Comparison of ENCODE assay signal across 1 cellular context in the genomic region with DNA sequence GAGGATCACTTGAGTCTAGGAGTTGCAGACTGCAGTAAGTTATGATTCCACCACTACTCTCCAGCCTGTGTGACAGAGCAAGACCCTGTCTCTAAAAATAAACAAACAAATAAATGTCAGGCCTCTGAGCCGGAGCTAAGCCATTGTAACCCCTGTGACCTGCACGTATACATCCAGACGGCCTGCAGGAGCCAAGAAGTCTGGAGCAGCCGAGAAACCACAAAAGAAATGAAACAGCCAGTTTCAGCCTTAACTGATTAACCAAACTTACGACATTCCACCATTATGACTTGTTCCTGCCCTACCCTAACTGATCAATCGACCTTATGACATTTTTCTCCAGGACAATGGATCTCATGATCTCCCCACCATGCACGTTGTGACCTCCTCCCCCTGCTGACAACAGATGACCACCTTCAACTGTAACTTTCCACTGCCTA.
TF ChIP-seq lines count a peak whose summit lies in the region.

No MANE protein-coding gene starts in this region.

TF ChIP-seq in WTC11, 78 proteins besides CTCF, POLR2A, EP300 and RAD21 (continued from another document):
- TF ChIP-seq, protein P1, sequence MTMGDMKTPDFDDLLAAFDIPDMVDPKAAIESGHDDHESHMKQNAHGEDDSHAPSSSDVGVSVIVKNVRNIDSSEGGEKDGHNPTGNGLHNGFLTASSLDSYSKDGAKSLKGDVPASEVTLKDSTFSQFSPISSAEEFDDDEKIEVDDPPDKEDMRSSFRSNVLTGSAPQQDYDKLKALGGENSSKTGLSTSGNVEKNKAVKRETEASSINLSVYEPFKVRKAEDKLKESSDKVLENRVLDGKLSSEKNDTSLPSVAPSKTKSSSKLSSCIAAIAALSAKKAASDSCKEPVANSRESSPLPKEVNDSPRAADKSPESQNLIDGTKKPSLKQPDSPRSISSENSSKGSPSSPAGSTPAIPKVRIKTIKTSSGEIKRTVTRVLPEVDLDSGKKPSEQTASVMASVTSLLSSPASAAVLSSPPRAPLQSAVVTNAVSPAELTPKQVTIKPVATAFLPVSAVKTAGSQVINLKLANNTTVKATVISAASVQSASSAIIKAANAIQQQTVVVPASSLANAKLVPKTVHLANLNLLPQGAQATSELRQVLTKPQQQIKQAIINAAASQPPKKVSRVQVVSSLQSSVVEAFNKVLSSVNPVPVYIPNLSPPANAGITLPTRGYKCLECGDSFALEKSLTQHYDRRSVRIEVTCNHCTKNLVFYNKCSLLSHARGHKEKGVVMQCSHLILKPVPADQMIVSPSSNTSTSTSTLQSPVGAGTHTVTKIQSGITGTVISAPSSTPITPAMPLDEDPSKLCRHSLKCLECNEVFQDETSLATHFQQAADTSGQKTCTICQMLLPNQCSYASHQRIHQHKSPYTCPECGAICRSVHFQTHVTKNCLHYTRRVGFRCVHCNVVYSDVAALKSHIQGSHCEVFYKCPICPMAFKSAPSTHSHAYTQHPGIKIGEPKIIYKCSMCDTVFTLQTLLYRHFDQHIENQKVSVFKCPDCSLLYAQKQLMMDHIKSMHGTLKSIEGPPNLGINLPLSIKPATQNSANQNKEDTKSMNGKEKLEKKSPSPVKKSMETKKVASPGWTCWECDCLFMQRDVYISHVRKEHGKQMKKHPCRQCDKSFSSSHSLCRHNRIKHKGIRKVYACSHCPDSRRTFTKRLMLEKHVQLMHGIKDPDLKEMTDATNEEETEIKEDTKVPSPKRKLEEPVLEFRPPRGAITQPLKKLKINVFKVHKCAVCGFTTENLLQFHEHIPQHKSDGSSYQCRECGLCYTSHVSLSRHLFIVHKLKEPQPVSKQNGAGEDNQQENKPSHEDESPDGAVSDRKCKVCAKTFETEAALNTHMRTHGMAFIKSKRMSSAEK (CRISPR knock-in tag; IDR thresholded peaks at IDR 0.05; ENCODE audit: borderline replicate concordance) = no peak
- TF ChIP-seq NFATC4 (CRISPR knock-in tag; IDR thresholded peaks at IDR 0.05) = no peak
